Comparison of ENCODE assay signal across 1 cellular context in the genomic region with DNA sequence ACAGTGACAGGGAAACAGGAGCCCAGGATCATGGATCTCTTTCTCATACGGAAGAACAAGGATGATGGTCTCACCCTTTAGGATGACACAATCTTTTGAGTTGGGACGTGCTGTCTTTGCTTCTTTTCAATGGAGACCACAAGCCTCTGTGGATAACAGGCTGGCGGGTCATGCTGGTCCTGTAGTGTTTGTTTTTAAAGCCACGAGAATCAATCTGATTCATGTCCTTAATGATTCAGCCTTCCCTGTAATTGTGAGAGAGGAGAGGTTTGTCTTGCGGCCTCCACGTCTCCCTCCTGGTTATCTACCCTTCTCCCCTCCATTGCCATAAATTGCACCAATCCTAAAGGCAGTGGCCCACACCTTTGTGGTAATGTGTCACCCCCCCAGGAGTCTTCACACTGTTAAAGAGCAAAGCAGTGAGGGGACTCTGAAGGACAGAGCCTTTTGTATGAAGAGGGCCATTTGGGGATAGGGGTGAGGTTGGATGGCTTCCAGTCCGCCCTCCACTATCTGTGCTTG.
A peak's percentile ranks its signal among the peaks of the same experiment; 100 is the strongest.
TF ChIP-seq lines count a peak whose summit lies in the region.

No MANE protein-coding gene starts in this region.

TF ChIP-seq in endothelial cell of umbilical vein, 7 proteins besides CTCF, POLR2A, EP300 and RAD21 (continued from another document):
- TF ChIP-seq FOS (IDR thresholded peaks at IDR 0.05; ENCODE audit: borderline replicate concordance, insufficient read depth, low read length) (peak; percentile 45), GATA2 (IDR thresholded peaks at IDR 0.05; ENCODE audit: insufficient read depth, insufficient read length, low read depth, low read length) (no peak)
